Comparison of ENCODE assay signal across 19 cellular contexts in genomic region chr5:62271870-62272269, GRCh38.
"Had no signal": no experiment of that assay in that cellular context is flagged by ENCODE, and none has a peak within 500 bp of the region (broad histone marks: within the 10 kb centered on the region; RNA-seq: fewer than 3 reads in every experiment).

No MANE protein-coding gene starts in this region.

- H3K27ac ChIP-seq: esophagus muscularis mucosa, lower lobe of right lung, ovary, transverse colon, VCaP had no signal

- H3K27ac Mint-ChIP-seq: activated CD4-positive, alpha-beta T cell treated with anti-CD3 and anti-CD28 coated beads, Interleukin-2, amount 10 ng/mL, durations not matched to agents 7 days and 5 days; activated naive CD8-positive, alpha-beta T cell treated with anti-CD3 and anti-CD28 coated beads, Interleukin-2, amount 10 ng/mL, durations not matched to agents 7 days and 5 days; mesothelial cell of epicardium had no signal

- H3K4me3 ChIP-seq: esophagus muscularis mucosa, lower lobe of right lung, ovary, transverse colon had no signal

- ATAC-seq: activated T-cell treated with anti-CD3 and anti-CD28 coated beads, Interleukin-2, amount 50 U/mL, for 4 hours; left cardiac atrium; lower lobe of right lung; T-cell had no signal

- H3K4me3 Mint-ChIP-seq: activated CD4-positive, alpha-beta T cell treated with anti-CD3 and anti-CD28 coated beads, Interleukin-2, amount 10 ng/mL, durations not matched to agents 7 days and 5 days; activated naive CD8-positive, alpha-beta T cell treated with anti-CD3 and anti-CD28 coated beads, Interleukin-2, amount 10 ng/mL, durations not matched to agents 7 days and 5 days; activated T-cell treated with anti-CD3 and anti-CD28 coated beads, Interleukin-2, amount 50 U/mL, for 4 hours; mesothelial cell of epicardium; neural crest cell; T-cell had no signal

- H3K36me3 Mint-ChIP-seq: mesothelial cell of epicardium, T-cell had no signal

- FAIRE-seq: bronchial epithelial cell had no signal

- DNase-seq: activated CD4-positive, alpha-beta T cell treated with anti-CD3 and anti-CD28 coated beads, Interleukin-2, amount 10 ng/mL, durations not matched to agents 7 days and 5 days; activated gamma-delta T cell treated with Interleukin-2 at 50 U/mL for 16 hours; activated naive CD8-positive, alpha-beta T cell treated with anti-CD3 and anti-CD28 coated beads, Interleukin-2, amount 10 ng/mL, durations not matched to agents 7 days and 5 days; activated T-cell treated with anti-CD3 and anti-CD28 coated beads, Interleukin-2, amount 50 U/mL, for 4 hours; aorta; foreskin fibroblast; head of caudate nucleus; left cardiac atrium; lower lobe of right lung; ovary; stimulated activated CD4-positive, alpha-beta T cell treated with anti-CD3 and anti-CD28 coated beads, Interleukin-15, amount 100 ng/mL, for 24 hours; stimulated activated CD4-positive, alpha-beta T cell treated with anti-CD3 and anti-CD28 coated beads, Interleukin-4, amount 100 ng/mL, for 4 hours; T-cell; transverse colon had no signal

- H3K9me3 Mint-ChIP-seq: activated T-cell treated with anti-CD3 and anti-CD28 coated beads, Interleukin-2, amount 50 U/mL, for 4 hours; neural crest cell; T-cell had no signal

- H3K36me3 ChIP-seq: esophagus muscularis mucosa, lower lobe of right lung, ovary, transverse colon had no signal

- H3K9me3 ChIP-seq: esophagus muscularis mucosa, lower lobe of right lung, ovary, transverse colon had no signal

- H3K4me1 ChIP-seq: esophagus muscularis mucosa, lower lobe of right lung, transverse colon had no signal

- H3K27me3 ChIP-seq: esophagus muscularis mucosa, ovary, transverse colon had no signal

- H3K27me3 Mint-ChIP-seq: activated CD4-positive, alpha-beta T cell treated with anti-CD3 and anti-CD28 coated beads, Interleukin-2, amount 10 ng/mL, durations not matched to agents 7 days and 5 days; activated naive CD8-positive, alpha-beta T cell treated with anti-CD3 and anti-CD28 coated beads, Interleukin-2, amount 10 ng/mL, durations not matched to agents 7 days and 5 days; T-cell had no signal

- H3K4me1 Mint-ChIP-seq: neural crest cell had no signal
